In the genomic region with DNA sequence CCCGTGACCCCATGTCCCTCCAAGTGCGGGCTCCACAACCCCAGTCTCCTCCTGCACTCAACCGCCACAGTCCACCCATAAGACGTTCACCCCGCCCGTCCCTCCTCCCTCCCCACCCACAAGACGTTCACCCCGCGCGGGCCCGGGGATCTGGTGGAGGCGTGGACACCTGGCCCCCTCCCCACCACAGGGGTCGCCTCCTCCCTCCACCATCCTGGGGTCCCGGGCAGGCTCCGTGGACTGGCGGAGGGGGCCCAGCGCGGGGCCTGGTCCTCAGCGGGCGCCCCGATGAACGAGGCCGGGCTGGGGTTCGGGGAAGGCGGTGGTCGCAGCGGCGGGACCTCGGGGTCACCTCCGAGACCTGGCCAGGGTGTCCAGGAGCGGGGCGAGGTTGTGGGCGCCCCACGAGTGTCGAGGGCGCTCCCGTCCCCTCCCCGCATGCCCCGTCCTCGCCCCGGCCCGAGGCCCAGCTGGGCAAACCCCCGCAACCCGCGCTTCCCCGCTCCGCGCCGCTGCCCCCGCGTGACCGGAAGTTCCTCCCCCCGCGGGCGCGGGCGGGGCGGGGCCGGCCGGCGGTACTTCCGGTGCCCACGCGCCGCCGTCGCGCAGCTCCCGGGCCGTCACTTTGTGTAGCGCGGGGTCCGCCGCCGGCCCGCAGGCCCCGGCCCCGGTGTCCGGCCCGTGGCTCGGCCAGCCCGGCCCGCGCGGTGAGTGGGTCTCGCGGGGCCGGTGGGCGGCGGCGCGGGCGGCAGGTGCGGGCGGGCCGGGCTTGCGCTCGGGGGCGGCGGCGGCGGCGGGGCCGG, we compare ENCODE assay signal across 8 cellular contexts. TPM values are rescaled to one million over a fixed set of nuclear protein-coding genes. Genes with fewer than 3 reads are reported as not detected.
DNase-seq lines count a peak whose midpoint lies in the region; ATAC-seq and TF ChIP-seq lines count a peak whose summit lies in the region.

A gene (plus strand): TSS at position 578 of the 803 bp plus-strand sequence. CDS start 5,092 bp downstream, outside the sequence.

- no peaks in the 10 kb centered on the region for H3K27me3 Mint-ChIP-seq in T-cell

- H3K4me3 ChIP-seq in right cardiac atrium (ENCODE audit: low read length) = peak within 1 kb of the TSS; percentile 97

- no peaks in the 10 kb centered on the region for H3K4me1 ChIP-seq in right cardiac atrium (ENCODE audit: control insufficient read depth, insufficient read depth, low read length)

- CTCF ChIA-PET in T-cell (lab: Charles Lee) = interaction anchor here in 1 of 2 donors (0.7 kb wide), 1 partner anchor 46 kb away, joined by 8 read pairs; no protein-coding TSS in a partner anchor

- H3K27me3 ChIP-seq in right cardiac atrium (ENCODE audit: control insufficient read depth, insufficient read depth) = no peaks in the 10 kb centered on the region

- POLR2A ChIA-PET in T-cell (lab: Charles Lee) = interaction anchor here in 1 of 2 donors (0.6 kb wide), 1 partner anchor 82 kb away, joined by 4 read pairs; no protein-coding TSS in a partner anchor

- peak within 1 kb of the TSS; percentile 81 to 85 (median 84) for H3K4me3 Mint-ChIP-seq in T-cell

- no peak for TF ChIP-seq CTCF in C4-2B (conservative IDR thresholded peaks at IDR 0.05)

- WGBS in right cardiac atrium = 1% methylated on average over 104 of the region's 104 CpGs

- H3K4me1 Mint-ChIP-seq in T-cell = peaks cover 27 to 29% (median 29%) of the 10 kb centered on the region in 3 donors

- peak within 1 kb of the TSS; percentile 91 to 95 for H3K27ac Mint-ChIP-seq in T-cell

- no peaks in the 10 kb centered on the region for H3K9me3 ChIP-seq in right cardiac atrium (ENCODE audit: control insufficient read depth, low read length)

- DNase-seq in GM19238 (ENCODE audit: insufficient read length, low spot score) (peak; percentile 89), T-cell (peak in 26 of 34 experiments; percentile 8 to 59 (median 34)), amniotic epithelial cell (ENCODE audit: low read depth) (peak; percentile 41), right cardiac atrium (peak; percentile 71 to 89 (median 89)), putamen (ENCODE audit: low spot score) (peak; percentile 61), GOT3 (lab: John Stamatoyannopoulos, UW) (no peak)

- peaks cover 20% of the 10 kb centered on the region for H3K36me3 Mint-ChIP-seq in T-cell

- intact Hi-C loops in right cardiac atrium (cut with DNase I) = no loop called here

- H3K27ac ChIP-seq in C4-2B (peak within 1 kb of the TSS; percentile 95), right cardiac atrium (ENCODE audit: low read length) (peak within 1 kb of the TSS; percentile 25)

- peak; percentile 78 for ATAC-seq in HG03432 (IDR thresholded peaks at IDR 0.05; ENCODE audit: unreplicated experiment)
- ATAC-seq in T-cell (replicated peaks in 1 of 4) = peak; percentile 73 to 77 (median 75)
- ATAC-seq in right cardiac atrium = peak; percentile 76 to 88

- no peaks in the 10 kb centered on the region for H3K9me3 Mint-ChIP-seq in T-cell

RNA-seq across cellular contexts. Expression of the gene that starts here (rescaled TPM):
- total RNA-seq in T-cell (10 to 100 TPM; 51.4 to 69.9 (median 63.4) TPM), right cardiac atrium (10 to 100 TPM; 14.8 to 20.7 (median 17.3) TPM)
- polyA plus RNA-seq in right cardiac atrium = 11.7 TPM
